14 cellular contexts compared by ENCODE assay signal in genomic region chr2:216936954-216937357, GRCh38.
A peak's percentile ranks its signal among the peaks of the same experiment; 100 is the strongest.
DNase-seq lines count a peak whose midpoint lies in the region; ATAC-seq and TF ChIP-seq lines count a peak whose summit lies in the region.
"Had no signal": no experiment of that assay in that cellular context is flagged by ENCODE, and none has a peak within 500 bp of the region (broad histone marks: within the 10 kb centered on the region; RNA-seq: fewer than 3 reads in every experiment).

No MANE protein-coding gene starts in this region.

- TF ChIP-seq CTCF in heart right ventricle (IDR thresholded peaks at IDR 0.05) (no peak), psoas muscle (IDR thresholded peaks at IDR 0.05) (no peak)

- DNase-seq in DMS153 (lab: John Stamatoyannopoulos, UW) (peak; percentile 58), NCI-H69 (lab: John Stamatoyannopoulos, UW) (peak; percentile 83), heart right ventricle (peak; percentile 38 to 51), psoas muscle (peak in 1 of 2 donors; percentile 48), nucleus accumbens (lab: John Stamatoyannopoulos, UW) (no peak)
- DNase-seq in activated naive CD8-positive, alpha-beta T cell treated with anti-CD3 and anti-CD28 coated beads for 36 hours = no peak
- DNase-seq in activated T-cell treated with anti-CD3 and anti-CD28 coated beads, Interleukin-2, amount 50 U/mL, for 24 hours = no peak
- DNase-seq: activated CD8-positive, alpha-beta memory T cell treated with anti-CD3 and anti-CD28 coated beads for 24 hours; activated effector memory CD4-positive, alpha-beta T cell treated with Interleukin-2 at 50 U/mL for 16 hours; mucosa of descending colon; SK-N-SH had no signal

- H3K27me3 ChIP-seq in heart right ventricle (no peaks in the 10 kb centered on the region), psoas muscle (ENCODE audit: insufficient read depth in 3 of 3, low read length in 2 of 3) (no peaks in the 10 kb centered on the region)

- peaks cover 7% of the 10 kb centered on the region for H3K9me3 Mint-ChIP-seq in activated naive CD8-positive, alpha-beta T cell treated with anti-CD3 and anti-CD28 coated beads for 36 hours
- H3K9me3 Mint-ChIP-seq in activated T-cell treated with anti-CD3 and anti-CD28 coated beads, Interleukin-2, amount 50 U/mL, for 24 hours = peaks cover 8% of the 10 kb centered on the region

- H3K27me3 Mint-ChIP-seq in activated naive CD8-positive, alpha-beta T cell treated with anti-CD3 and anti-CD28 coated beads for 36 hours = peaks cover 14% of the 10 kb centered on the region
- peaks cover 11% of the 10 kb centered on the region for H3K27me3 Mint-ChIP-seq in activated T-cell treated with anti-CD3 and anti-CD28 coated beads, Interleukin-2, amount 50 U/mL, for 24 hours

- H3K27ac Mint-ChIP-seq in activated naive CD8-positive, alpha-beta T cell treated with anti-CD3 and anti-CD28 coated beads for 36 hours = no peak overlapping the region
- no peak overlapping the region for H3K27ac Mint-ChIP-seq in activated T-cell treated with anti-CD3 and anti-CD28 coated beads, Interleukin-2, amount 50 U/mL, for 24 hours

- H3K9me3 ChIP-seq in heart right ventricle (no peaks in the 10 kb centered on the region), psoas muscle (no peaks in the 10 kb centered on the region)
- H3K9me3 ChIP-seq: mucosa of descending colon, SK-N-SH had no signal

- H3K36me3 ChIP-seq in heart right ventricle = no peaks in the 10 kb centered on the region
- H3K36me3 ChIP-seq in psoas muscle (ENCODE audit: insufficient read depth in 1 of 2, low read depth in 1 of 2) = no peaks in the 10 kb centered on the region

- H3K36me3 Mint-ChIP-seq in activated naive CD8-positive, alpha-beta T cell treated with anti-CD3 and anti-CD28 coated beads for 36 hours = no peaks in the 10 kb centered on the region
- H3K36me3 Mint-ChIP-seq in activated T-cell treated with anti-CD3 and anti-CD28 coated beads, Interleukin-2, amount 50 U/mL, for 24 hours (ENCODE audit: low read depth) = no peaks in the 10 kb centered on the region

- H3K27ac ChIP-seq in heart right ventricle = peak overlapping the region in 4 of 10 donors; percentile 17 to 51 (median 38)
- H3K27ac ChIP-seq in psoas muscle = no peak overlapping the region
- H3K27ac ChIP-seq: HL-60, parathyroid adenoma had no signal

- H3K4me1 ChIP-seq in heart right ventricle (peaks cover 0 to 26% (median 10%) of the 10 kb centered on the region in 9 donors), psoas muscle (peaks cover 11% of the 10 kb centered on the region)
- H3K4me1 ChIP-seq: parathyroid adenoma had no signal

- ATAC-seq in heart right ventricle (peak; percentile 80 to 94 (median 88)), psoas muscle (peak; percentile 43 to 71 (median 60)), HG03565 (IDR thresholded peaks at IDR 0.05; ENCODE audit: unreplicated experiment) (no peak)
- ATAC-seq: mucosa of descending colon had no signal

- H3K4me3 ChIP-seq in heart right ventricle (no peak overlapping the region), psoas muscle (no peak overlapping the region)
- H3K4me3 ChIP-seq: mucosa of descending colon had no signal

- H3K4me1 Mint-ChIP-seq in activated naive CD8-positive, alpha-beta T cell treated with anti-CD3 and anti-CD28 coated beads for 36 hours = no peaks in the 10 kb centered on the region
- H3K4me1 Mint-ChIP-seq in activated T-cell treated with anti-CD3 and anti-CD28 coated beads, Interleukin-2, amount 50 U/mL, for 24 hours (ENCODE audit: low read depth) = no peaks in the 10 kb centered on the region

- no peak overlapping the region for H3K4me3 Mint-ChIP-seq in activated naive CD8-positive, alpha-beta T cell treated with anti-CD3 and anti-CD28 coated beads for 36 hours
- H3K4me3 Mint-ChIP-seq in activated T-cell treated with anti-CD3 and anti-CD28 coated beads, Interleukin-2, amount 50 U/mL, for 24 hours = no peak overlapping the region

- 40 to 50% methylated on average over 5 of the region's 5 CpGs for WGBS in heart right ventricle, 2 donors
- WGBS in psoas muscle, 3 donors = 22 to 50% (median 31%) methylated on average over 5 of the region's 5 CpGs

- intact Hi-C loops in heart right ventricle (cut with DNase I) = loop anchor here in 1 of 10 donors (10.0 kb wide), 1 partner anchor 108 kb away; no protein-coding TSS in a partner anchor
- intact Hi-C loops in psoas muscle (cut with DNase I) = no loop called here

Comparison
In these comparisons a context has a peak if more than half of its experiments do, and no peak if none do; other contexts are left out.
1. DNase-seq: peak in DMS153 (single experiment), NCI-H69 (single experiment) and heart right ventricle (2 of 2); none in nucleus accumbens (0 of 56), activated naive CD8-positive, alpha-beta T cell treated with anti-CD3 and anti-CD28 coated beads for 36 hours (single experiment) and activated T-cell treated with anti-CD3 and anti-CD28 coated beads, Interleukin-2, amount 50 U/mL, for 24 hours (single experiment).